ENCODE assay signal across 8 cellular contexts in genomic region chr19:55165952-55166529, GRCh38. TPM values are rescaled to one million over a fixed set of nuclear protein-coding genes. Genes with fewer than 3 reads are reported as not detected.
A peak's percentile ranks its signal among the peaks of the same experiment; 100 is the strongest.
DNase-seq lines count a peak whose midpoint lies in the region; ATAC-seq and TF ChIP-seq lines count a peak whose summit lies in the region.

No MANE protein-coding gene starts in this region.

- H3K27ac ChIP-seq in foreskin keratinocyte = no peak overlapping the region

- H3K4me3 Mint-ChIP-seq in activated T-helper 17 cell treated with anti-CD3 and anti-CD28 coated beads, Interleukin-2, amount 50 U/mL, for 72 hours = peak overlapping the region; percentile 61

- no peaks in the 10 kb centered on the region for H3K9me3 ChIP-seq in neuron (ENCODE audit: low read length)

- H3K27me3 Mint-ChIP-seq in activated T-helper 17 cell treated with anti-CD3 and anti-CD28 coated beads, Interleukin-2, amount 50 U/mL, for 72 hours = peaks cover 41% of the 10 kb centered on the region

- H3K4me1 Mint-ChIP-seq in activated T-helper 17 cell treated with anti-CD3 and anti-CD28 coated beads, Interleukin-2, amount 50 U/mL, for 72 hours = peaks cover 10% of the 10 kb centered on the region

- H2AFZ ChIP-seq in neuron (ENCODE audit: low read depth, low read length) = no peak overlapping the region

- H3K4me1 ChIP-seq in foreskin keratinocyte (no peaks in the 10 kb centered on the region), neuron (ENCODE audit: insufficient read depth, low read length) (peaks cover 6% of the 10 kb centered on the region)

- H3K36me3 Mint-ChIP-seq in activated T-helper 17 cell treated with anti-CD3 and anti-CD28 coated beads, Interleukin-2, amount 50 U/mL, for 72 hours (ENCODE audit: low read depth) = peaks cover 10% of the 10 kb centered on the region

- peak; percentile 90 for TF ChIP-seq CTCF in foreskin keratinocyte (conservative IDR thresholded peaks at IDR 0.05)

- H3K27ac Mint-ChIP-seq in activated T-helper 17 cell treated with anti-CD3 and anti-CD28 coated beads, Interleukin-2, amount 50 U/mL, for 72 hours = peak overlapping the region; percentile 5

- H3K36me3 ChIP-seq in neuron (ENCODE audit: insufficient read depth, low read length) = no peaks in the 10 kb centered on the region

- peak overlapping the region; percentile 55 for H3K4me3 ChIP-seq in neuron (ENCODE audit: low read length)

- H3K9me3 Mint-ChIP-seq in activated T-helper 17 cell treated with anti-CD3 and anti-CD28 coated beads, Interleukin-2, amount 50 U/mL, for 72 hours = no peaks in the 10 kb centered on the region

- DNase-seq in GDM1 (lab: John Stamatoyannopoulos, UW) (peak; percentile 84), HuH-7 (ENCODE audit: low spot score) (peak; percentile 86), NOMO-1 treated with dmso at 0.1 percent for 144 hours (lab: John Stamatoyannopoulos, UW; ENCODE audit: unreplicated experiment) (peak; percentile 78), foreskin keratinocyte (peak; percentile 65 to 77), GM19238 (ENCODE audit: insufficient read length, low spot score) (no peak)

- ATAC-seq in activated T-helper 17 cell treated with anti-CD3 and anti-CD28 coated beads, Interleukin-2, amount 50 U/mL, for 72 hours (replicated peaks) = peak; percentile 15
- ATAC-seq in foreskin keratinocyte (peak; percentile 76), HG02973 (IDR thresholded peaks at IDR 0.05; ENCODE audit: unreplicated experiment) (no peak)

- H3K27me3 ChIP-seq in foreskin keratinocyte (peaks cover 14% of the 10 kb centered on the region), neuron (ENCODE audit: insufficient read depth, low read length) (peaks cover 13% of the 10 kb centered on the region)

RNA-seq across cellular contexts. Expression of gene DNAAF3, which starts 0.4 kb away (rescaled TPM):
- under 1 TPM in 1 of 2 donors, not detected in 1; 0.35 TPM for total RNA-seq in activated T-helper 17 cell treated with anti-CD3 and anti-CD28 coated beads, Interleukin-2, amount 50 U/mL, for 72 hours
- 7.3 and 9.1 TPM in 2 replicates for total RNA-seq in foreskin keratinocyte
- polyA plus RNA-seq in foreskin keratinocyte = 10.2 and 11.4 TPM in 2 replicates

RNA-seq across cellular contexts. Expression of gene TNNI3, which starts 8.5 kb away (rescaled TPM):
- not detected for total RNA-seq in activated T-helper 17 cell treated with anti-CD3 and anti-CD28 coated beads, Interleukin-2, amount 50 U/mL, for 72 hours
- 5.3 and 5.4 TPM in 2 replicates for total RNA-seq in foreskin keratinocyte
- 8.9 and 9.1 TPM in 2 replicates for polyA plus RNA-seq in foreskin keratinocyte

RNA-seq across cellular contexts. Expression of gene SYT5, which starts 14.0 kb away (rescaled TPM):
- total RNA-seq in activated T-helper 17 cell treated with anti-CD3 and anti-CD28 coated beads, Interleukin-2, amount 50 U/mL, for 72 hours = not detected
- 0.32 and 0.34 TPM in 2 replicates for total RNA-seq in foreskin keratinocyte
- polyA plus RNA-seq in foreskin keratinocyte = 0.13 and 0.24 TPM in 2 replicates

RNA-seq across cellular contexts. Expression of gene TNNT1, which starts 17.0 kb away (rescaled TPM):
- total RNA-seq in activated T-helper 17 cell treated with anti-CD3 and anti-CD28 coated beads, Interleukin-2, amount 50 U/mL, for 72 hours = not detected
- 134 and 199 TPM in 2 replicates for total RNA-seq in foreskin keratinocyte
- polyA plus RNA-seq in foreskin keratinocyte = 157 and 208 TPM in 2 replicates

RNA-seq across cellular contexts. Expression of gene PTPRH, which starts 43.3 kb away (rescaled TPM):
- not detected for total RNA-seq in activated T-helper 17 cell treated with anti-CD3 and anti-CD28 coated beads, Interleukin-2, amount 50 U/mL, for 72 hours
- total RNA-seq in foreskin keratinocyte = 0.11 and 0.17 TPM in 2 replicates
- polyA plus RNA-seq in foreskin keratinocyte = 0.04 and 0.06 TPM in 2 replicates
